8 cellular contexts compared by ENCODE assay signal in genomic region chr9:113150670-113151591, GRCh38. TPM values are rescaled to one million over a fixed set of nuclear protein-coding genes. Genes with fewer than 3 reads are reported as not detected.
DNase-seq lines count a peak whose midpoint lies in the region; ATAC-seq and TF ChIP-seq lines count a peak whose summit lies in the region.

TSS of gene SLC31A2 (plus strand) at chr9:113151007. CDS start at chr9:113151075, 68 bp downstream.

- no peaks in the 10 kb centered on the region for H3K27me3 ChIP-seq in colonic mucosa

- in situ Hi-C loops in GM18951 (cut with MboI; ENCODE audit: low sequenced_read_pairs, unreplicated experiment): no loop called here

- H3K9me3 ChIP-seq in colonic mucosa: no peaks in the 10 kb centered on the region

- H3K4me1 ChIP-seq in colonic mucosa: no peaks in the 10 kb centered on the region

- DNase-seq in AG09319 (ENCODE audit: extremely low read depth, low read depth) (peak; percentile 31), NCI-H446 (lab: John Stamatoyannopoulos, UW) (peak; percentile 47 to 78), colonic mucosa (peak; percentile 91), left colon (peak; percentile 86 to 94)
- DNase-seq in activated CD4-positive, alpha-beta T cell treated with anti-CD3 and anti-CD28 coated beads for 4 hours: peak; percentile 82 to 83
- peak; percentile 78 to 87 for DNase-seq in stimulated activated CD4-positive, alpha-beta T cell treated with anti-CD3 and anti-CD28 coated beads, Interleukin-1b, Interleukin-23, amount 100 ng/mL, for 4 hours (ENCODE audit: low read depth in 2 of 2)

- peak within 1 kb of the TSS; percentile 61 to 92 for H3K9ac ChIP-seq in colonic mucosa (ENCODE audit: low read depth in 2 of 2, low read length in 2 of 2)

- TF ChIP-seq CTCF in AG09319 (IDR thresholded peaks at IDR 0.05; ENCODE audit: low read depth, low read length) (peak; percentile 16), colonic mucosa (IDR thresholded peaks at IDR 0.05) (no peak)

- intact Hi-C loops in colonic mucosa (cut with DNase I): no loop called here
- intact Hi-C loops in left colon (cut with DNase I, micrococcal nuclease): no loop called here

- peak; percentile 49 for TF ChIP-seq POLR2A in GM18951 (IDR thresholded peaks at IDR 0.05; ENCODE audit: extremely low read depth, insufficient read depth, insufficient read length)

- H3K36me3 ChIP-seq in colonic mucosa: no peaks in the 10 kb centered on the region

- H3K27ac ChIP-seq in colonic mucosa: peak within 1 kb of the TSS; percentile 49

- ATAC-seq in HG03196 (IDR thresholded peaks at IDR 0.05; ENCODE audit: unreplicated experiment) (peak; percentile 92), left colon (peak; percentile 96)

- H3K4me3 ChIP-seq in colonic mucosa: peak within 1 kb of the TSS; percentile 74

RNA-seq across cellular contexts. Expression of gene SLC31A2, which starts in this region (rescaled TPM):
- total RNA-seq in colonic mucosa (10 to 100 TPM in 1 of 2 donors, 1 to 10 TPM in 1; 6.1 to 14.4 TPM), left colon (10 to 100 TPM; 25.4 to 26.3 TPM)

Comparison
In these comparisons a context has a peak if more than half of its experiments do, and no peak if none do; other contexts are left out.
1. Peak in every context shown above with its lines: DNase-seq, ATAC-seq, H3K4me3 ChIP-seq and H3K27ac ChIP-seq.
2. DNase-seq: peak in every context shown above with its lines; median percentile 91 in colonic mucosa; 90 in left colon; 82 in activated CD4-positive, alpha-beta T cell treated with anti-CD3 and anti-CD28 coated beads for 4 hours; 82 in stimulated activated CD4-positive, alpha-beta T cell treated with anti-CD3 and anti-CD28 coated beads, Interleukin-1b, Interleukin-23, amount 100 ng/mL, for 4 hours; 62 in NCI-H446; 31 in AG09319.